In genomic region chr14:100498068-100498467, GRCh38 we compare ENCODE assay signal across 14 cellular contexts.
"Had no signal": no experiment of that assay in that cellular context is flagged by ENCODE, and none has a peak within 500 bp of the region (broad histone marks: within the 10 kb centered on the region; RNA-seq: fewer than 3 reads in every experiment).

No MANE protein-coding gene starts in this region.

- ATAC-seq: activated T-cell treated with anti-CD3 and anti-CD28 coated beads, Interleukin-2, amount 50 U/mL, for 72 hours; left colon; lower lobe of right lung; naive thymus-derived CD8-positive, alpha-beta T cell had no signal

- DNase-seq: activated CD4-positive, alpha-beta T cell treated with anti-CD3 and anti-CD28 coated beads for 1 hour; activated CD8-positive, alpha-beta memory T cell treated with anti-CD3 and anti-CD28 coated beads for 24 hours; activated effector memory CD4-positive, alpha-beta T cell treated with anti-CD3 and anti-CD28 coated beads, Interleukin-2, amount 50 U/mL, for 16 hours; activated naive CD4-positive, alpha-beta T cell treated with anti-CD3 and anti-CD28 coated beads, Interleukin-2, amount 50 U/mL, for 16 hours; activated T-cell treated with anti-CD3 and anti-CD28 coated beads, Interleukin-2, amount 50 U/mL, for 72 hours; aorta; brain microvascular endothelial cell; hypothalamus; islet precursor cell; left colon; lower lobe of right lung; naive thymus-derived CD8-positive, alpha-beta T cell; uterus; WERI-Rb-1 had no signal
